32 cellular contexts compared by ENCODE assay signal in the genomic region with DNA sequence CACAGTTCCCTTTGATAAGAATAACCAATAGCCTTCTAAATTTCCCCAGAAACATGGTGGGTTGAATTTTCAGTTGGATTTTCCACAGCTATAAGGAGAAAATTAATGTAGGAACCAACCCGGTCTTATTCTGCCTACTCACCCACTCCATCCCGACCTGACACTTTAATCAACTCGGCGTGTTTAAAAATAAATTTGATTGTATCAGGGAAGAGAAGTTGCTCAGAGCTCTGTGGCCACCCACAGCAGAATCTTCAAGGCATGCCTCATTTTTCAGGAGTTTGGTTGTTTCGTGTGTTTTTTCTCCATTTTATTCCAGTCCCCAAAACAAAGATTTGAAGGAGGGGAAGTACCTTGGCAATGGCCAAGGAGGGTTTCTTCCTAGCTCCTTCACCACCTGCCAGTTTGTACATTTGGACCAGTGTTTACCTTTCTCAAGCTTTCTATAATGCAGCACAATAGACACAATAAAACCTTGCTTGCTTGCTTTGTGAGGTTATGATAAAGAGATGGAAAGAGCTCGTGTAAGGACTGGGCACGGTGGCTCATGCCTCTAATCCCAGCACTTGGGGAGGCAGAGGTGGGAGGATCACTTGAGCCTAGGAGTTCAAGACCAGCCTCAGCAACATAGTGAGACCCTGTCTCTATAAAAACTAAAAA.
"Had no signal": no experiment of that assay in that cellular context is flagged by ENCODE, and none has a peak within 500 bp of the region (broad histone marks: within the 10 kb centered on the region; RNA-seq: fewer than 3 reads in every experiment).

No MANE protein-coding gene starts in this region.

- H3K36me3 ChIP-seq: adrenal gland, esophagus squamous epithelium, left ventricle myocardium inferior, ovary, prostate gland, sigmoid colon, uterus had no signal

- H3K27ac ChIP-seq: adrenal gland, body of pancreas, epithelial cell of prostate, esophagus squamous epithelium, left ventricle myocardium inferior, ovary, prostate gland, sigmoid colon, uterus had no signal

- H3K9me3 ChIP-seq: adrenal gland, body of pancreas, esophagus squamous epithelium, left ventricle myocardium inferior, ovary, prostate gland, sigmoid colon, uterus had no signal

- FAIRE-seq: colon, frontal cortex, islet of Langerhans, small intestine had no signal

- H3K27me3 ChIP-seq: adrenal gland, body of pancreas, esophagus squamous epithelium, ovary, sigmoid colon, uterus had no signal

- H3K4me3 ChIP-seq: adrenal gland, body of pancreas, esophagus squamous epithelium, left ventricle myocardium inferior, lung, ovary, prostate gland, sigmoid colon, uterus had no signal

- DNase-seq: activated CD4-positive, alpha-beta T cell treated with anti-CD3 and anti-CD28 coated beads for 4 hours; activated CD4-positive, alpha-beta T cell treated with anti-CD3 and anti-CD28 coated beads, Interleukin-2, amount 50 U/mL, for 48 hours; activated CD8-positive, alpha-beta memory T cell treated with anti-CD3 and anti-CD28 coated beads for 24 hours; activated effector memory CD4-positive, alpha-beta T cell treated with Interleukin-2 at 50 U/mL for 16 hours; activated naive CD4-positive, alpha-beta T cell treated with anti-CD3 and anti-CD28 coated beads for 36 hours; activated naive CD8-positive, alpha-beta T cell treated with anti-CD3 and anti-CD28 coated beads for 36 hours; adrenal gland; aorta; body of pancreas; dermis blood vessel endothelial cell; effector CD4-positive, alpha-beta T cell; esophagus squamous epithelium; glutamatergic neuron; left ventricle myocardium inferior; mesendoderm; ovary; sigmoid colon; small intestine; stimulated activated CD4-positive, alpha-beta T cell treated with anti-CD3 and anti-CD28 coated beads, Interleukin-1b, Interleukin-23, amount 100 ng/mL, for 48 hours; stimulated activated CD4-positive, alpha-beta T cell treated with anti-CD3 and anti-CD28 coated beads, Interleukin-4, amount 100 ng/mL, for 4 hours; stimulated activated CD8-positive, alpha-beta memory T cell treated with anti-CD3 and anti-CD28 coated beads, Interleukin-4, amount 100 ng/mL, for 48 hours; stimulated activated naive CD8-positive, alpha-beta T cell treated with anti-CD3 and anti-CD28 coated beads, Interleukin-15, amount 100 ng/mL, for 72 hours; substantia nigra; uterus had no signal

- ATAC-seq: body of pancreas; natural killer cell treated with Interleukin-12 subunit alpha and Interleukin-12 subunit beta and Interleukin-15 and Interleukin-18, amount 100 ng/mL, for 72 hours; stimulated activated memory B cell treated with anti-CD40 and anti-IgM and Interleukin-4, amounts not matched to agents 10 μg/mL and 1 μg/mL and 100 μg/mL, for 72 hours; stimulated activated naive CD8-positive, alpha-beta T cell treated with anti-CD3 and anti-CD28 coated beads, Interleukin-15, amount 100 ng/mL, for 72 hours had no signal

- H3K4me1 ChIP-seq: adrenal gland, body of pancreas, esophagus squamous epithelium, left ventricle myocardium inferior, prostate gland, sigmoid colon, uterus had no signal
